22 cellular contexts compared by ENCODE assay signal in the genomic region with DNA sequence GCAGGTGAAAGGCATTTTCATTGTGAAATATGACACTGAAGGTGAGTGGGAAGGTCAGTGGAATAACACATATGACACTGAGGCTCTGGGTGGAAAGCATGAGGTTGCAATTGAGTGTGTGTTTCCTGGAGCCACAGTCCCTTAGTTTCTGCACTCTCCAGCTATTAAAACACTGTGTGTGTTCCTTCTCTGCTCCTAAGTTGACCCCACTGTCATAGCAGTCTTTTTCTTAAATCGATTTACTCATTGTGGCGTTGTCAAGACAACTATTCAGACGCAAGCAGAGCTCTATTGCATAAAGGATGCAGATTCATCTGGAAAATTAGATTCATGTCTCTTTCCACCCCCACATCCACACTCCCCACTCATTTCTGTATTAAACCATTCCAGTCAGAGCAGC.
"Had no signal": no experiment of that assay in that cellular context is flagged by ENCODE, and none has a peak within 500 bp of the region (broad histone marks: within the 10 kb centered on the region; RNA-seq: fewer than 3 reads in every experiment).

No MANE protein-coding gene starts in this region.

- H3K4me1 ChIP-seq: SJSA1 had no signal

- H3K4me3 ChIP-seq: SJSA1, SK-N-MC had no signal

- DNase-seq: KBM-7, MV-4-11, NCI-H1048, NCI-H1105 treated with DMSO at 0.1 percent for 48 hours, NCI-H1417 treated with DMSO at 0.1 percent for 48 hours, NCI-H146, NCI-H1694 treated with DMSO at 0.1 percent for 48 hours, NCI-H2029, NCI-H2081 treated with DMSO at 0.1 percent for 48 hours, NCI-H2171, NCI-H226, NCI-H446, NCI-H510A, NCI-H524 treated with DMSO at 0.1 percent for 48 hours, NCI-H69, NCI-H774, Right ventricle myocardium superior, RPMI8226, SIG-M5 had no signal

- H3K9me3 ChIP-seq: SJSA1 had no signal

- H3K27ac ChIP-seq: SJSA1, SK-N-MC had no signal

- FAIRE-seq: RCC 7860 had no signal
